Comparison of ENCODE assay signal across 10 cellular contexts in the genomic region with DNA sequence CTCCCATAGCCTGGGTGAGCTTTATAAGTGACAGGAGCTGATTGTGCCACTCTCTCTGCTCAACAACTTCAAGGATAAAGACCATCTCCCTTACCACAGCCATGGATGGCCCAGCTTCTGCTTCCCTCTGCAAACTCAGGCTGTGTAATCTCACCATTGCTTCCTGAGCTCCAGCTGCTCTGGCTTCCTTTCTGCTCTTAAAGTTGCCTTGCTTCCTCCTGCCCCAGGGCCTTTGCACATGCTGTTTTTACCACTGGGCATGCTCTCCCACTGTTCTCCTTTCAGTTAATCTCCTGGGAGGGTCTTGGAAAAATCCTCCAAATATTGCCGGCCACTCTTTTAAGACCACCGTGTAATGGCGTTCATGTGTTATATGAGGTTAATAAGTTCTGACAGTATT.
"Had no signal": no experiment of that assay in that cellular context is flagged by ENCODE, and none has a peak within 500 bp of the region (broad histone marks: within the 10 kb centered on the region; RNA-seq: fewer than 3 reads in every experiment).

No MANE protein-coding gene starts in this region.

- H2AFZ ChIP-seq: GM23248, GM23338 had no signal

- ATAC-seq: GM23338, HCT116 had no signal

- H3K9me3 ChIP-seq: HAP-1 had no signal

- H3K27ac ChIP-seq: GM23248 had no signal

- DNase-seq: GM23248, GOT3, H7, H9, HCEC 1CT, HFFc6 had no signal

- H3K4me2 ChIP-seq: GM23338 had no signal

- H3K4me3 ChIP-seq: GM23248, GM23338, HAP-1 had no signal

- FAIRE-seq: H54 had no signal

- H3K36me3 ChIP-seq: HAP-1 had no signal

- H3K4me1 ChIP-seq: HAP-1 had no signal

- H3K9ac ChIP-seq: GM23248 had no signal
